Comparison of ENCODE assay signal across 10 cellular contexts in the genomic region with DNA sequence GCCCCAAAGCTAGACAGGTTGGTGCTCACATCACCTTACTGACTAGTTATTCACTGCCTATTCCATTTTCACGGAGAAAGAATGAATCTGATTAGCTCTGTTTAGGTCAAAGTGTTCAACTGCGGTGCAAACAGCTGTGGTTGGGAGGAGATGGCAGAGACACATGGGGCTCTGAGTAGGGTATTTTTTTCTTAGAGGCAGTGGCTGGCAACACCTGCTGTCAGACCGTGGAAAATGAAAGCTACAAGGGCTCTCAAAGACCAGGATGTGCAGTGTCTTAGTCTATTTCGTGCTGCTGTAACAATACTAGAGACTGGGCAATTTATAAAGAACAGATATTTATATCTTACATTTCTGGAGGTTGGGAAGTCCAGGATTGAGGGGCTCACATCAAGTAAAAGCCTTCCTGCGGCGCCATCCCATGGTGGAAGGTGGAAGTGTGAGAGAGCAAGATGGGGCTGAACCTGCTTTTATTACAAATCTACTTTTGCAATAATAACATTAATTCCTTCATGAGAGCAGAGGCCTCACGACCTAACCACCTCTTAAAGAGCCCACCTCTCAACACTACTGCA. TPM values are rescaled to one million over a fixed set of nuclear protein-coding genes. Genes with fewer than 3 reads are reported as not detected.
DNase-seq lines count a peak whose midpoint lies in the region; ATAC-seq, FAIRE-seq and TF ChIP-seq lines count a peak whose summit lies in the region.
"Had no signal": no experiment of that assay in that cellular context is flagged by ENCODE, and none has a peak within 500 bp of the region (broad histone marks: within the 10 kb centered on the region; RNA-seq: fewer than 3 reads in every experiment).

No MANE protein-coding gene starts in this region.

- peak; percentile 29 for TF ChIP-seq CTCF in retinal pigment epithelial cell (conservative IDR thresholded peaks at IDR 0.05; ENCODE audit: low read depth, low read length)

- peak; percentile 66 for ATAC-seq in HG02763 (IDR thresholded peaks at IDR 0.05; ENCODE audit: unreplicated experiment)
- ATAC-seq in stimulated activated naive B cell treated with anti-CD40 and anti-IgM and Interleukin-4, amounts not matched to agents 10 μg/mL and 1 μg/mL and 100 μg/mL, for 72 hours (replicated peaks): no peak
- no peak for ATAC-seq in HG03460 (IDR thresholded peaks at IDR 0.05; ENCODE audit: unreplicated experiment)

- POLR2A ChIA-PET in activated CD4-positive, alpha-beta memory T cell treated with anti-CD3 and anti-CD28 coated beads, Interleukin-2, amount 10 ng/mL, durations not matched to agents 7 days and 5 days (lab: Charles Lee): interaction anchor here (1.1 to 2.3 kb wide), 2 partner anchors 14 to 117 kb away, joined by 4 to 8 read pairs; no protein-coding TSS in a partner anchor

- H3K9me3 Mint-ChIP-seq in activated naive CD4-positive, alpha-beta T cell treated with anti-CD3 and anti-CD28 coated beads for 36 hours: no peaks in the 10 kb centered on the region
- H3K9me3 Mint-ChIP-seq in activated CD4-positive, alpha-beta memory T cell treated with anti-CD3 and anti-CD28 coated beads, Interleukin-2, amount 10 ng/mL, durations not matched to agents 7 days and 5 days: no peaks in the 10 kb centered on the region
- no peaks in the 10 kb centered on the region for H3K9me3 Mint-ChIP-seq in stimulated activated naive B cell treated with anti-CD40 and anti-IgM and Interleukin-4, amounts not matched to agents 10 μg/mL and 1 μg/mL and 100 μg/mL, for 72 hours

- no peak overlapping the region for H3K4me3 ChIP-seq in retinal pigment epithelial cell (ENCODE audit: low read length)
- H3K4me3 ChIP-seq: smooth muscle cell had no signal

- H3K27ac Mint-ChIP-seq in activated naive CD4-positive, alpha-beta T cell treated with anti-CD3 and anti-CD28 coated beads for 36 hours: no peak overlapping the region
- no peak overlapping the region for H3K27ac Mint-ChIP-seq in activated CD4-positive, alpha-beta memory T cell treated with anti-CD3 and anti-CD28 coated beads, Interleukin-2, amount 10 ng/mL, durations not matched to agents 7 days and 5 days
- H3K27ac Mint-ChIP-seq in stimulated activated naive B cell treated with anti-CD40 and anti-IgM and Interleukin-4, amounts not matched to agents 10 μg/mL and 1 μg/mL and 100 μg/mL, for 72 hours: no peak overlapping the region

- no peaks in the 10 kb centered on the region for H3K27me3 Mint-ChIP-seq in activated naive CD4-positive, alpha-beta T cell treated with anti-CD3 and anti-CD28 coated beads for 36 hours (ENCODE audit: low read depth)
- H3K27me3 Mint-ChIP-seq in activated CD4-positive, alpha-beta memory T cell treated with anti-CD3 and anti-CD28 coated beads, Interleukin-2, amount 10 ng/mL, durations not matched to agents 7 days and 5 days: no peaks in the 10 kb centered on the region
- H3K27me3 Mint-ChIP-seq in stimulated activated naive B cell treated with anti-CD40 and anti-IgM and Interleukin-4, amounts not matched to agents 10 μg/mL and 1 μg/mL and 100 μg/mL, for 72 hours: no peaks in the 10 kb centered on the region

- FAIRE-seq in frontal cortex (lab: Jason Lieb, UNC): no peak

- no peak overlapping the region for H3K4me3 Mint-ChIP-seq in activated naive CD4-positive, alpha-beta T cell treated with anti-CD3 and anti-CD28 coated beads for 36 hours
- no peak overlapping the region for H3K4me3 Mint-ChIP-seq in activated CD4-positive, alpha-beta memory T cell treated with anti-CD3 and anti-CD28 coated beads, Interleukin-2, amount 10 ng/mL, durations not matched to agents 7 days and 5 days
- no peak overlapping the region for H3K4me3 Mint-ChIP-seq in stimulated activated naive B cell treated with anti-CD40 and anti-IgM and Interleukin-4, amounts not matched to agents 10 μg/mL and 1 μg/mL and 100 μg/mL, for 72 hours

- H3K4me1 Mint-ChIP-seq in activated naive CD4-positive, alpha-beta T cell treated with anti-CD3 and anti-CD28 coated beads for 36 hours (ENCODE audit: low read depth): no peaks in the 10 kb centered on the region
- peaks cover 11% of the 10 kb centered on the region for H3K4me1 Mint-ChIP-seq in activated CD4-positive, alpha-beta memory T cell treated with anti-CD3 and anti-CD28 coated beads, Interleukin-2, amount 10 ng/mL, durations not matched to agents 7 days and 5 days
- peaks cover 0 to 2% of the 10 kb centered on the region in 2 donors for H3K4me1 Mint-ChIP-seq in stimulated activated naive B cell treated with anti-CD40 and anti-IgM and Interleukin-4, amounts not matched to agents 10 μg/mL and 1 μg/mL and 100 μg/mL, for 72 hours

- peak; percentile 48 for DNase-seq in activated naive CD4-positive, alpha-beta T cell treated with anti-CD3 and anti-CD28 coated beads for 36 hours
- no peak for DNase-seq in activated naive CD4-positive, alpha-beta T cell treated with Interleukin-2 at 50 U/mL for 16 hours
- DNase-seq in activated CD4-positive, alpha-beta memory T cell treated with anti-CD3 and anti-CD28 coated beads, Interleukin-2, amount 10 ng/mL, durations not matched to agents 7 days and 5 days: peak; percentile 20
- DNase-seq in retinal pigment epithelial cell (ENCODE audit: low read depth) (no peak), frontal cortex (ENCODE audit: low spot score in 2 of 2) (no peak)
- DNase-seq in stimulated activated naive B cell treated with anti-CD40 and anti-IgM and Interleukin-4, amounts not matched to agents 10 μg/mL and 1 μg/mL and 100 μg/mL, for 72 hours: no peak

- no peaks in the 10 kb centered on the region for H3K36me3 Mint-ChIP-seq in activated naive CD4-positive, alpha-beta T cell treated with anti-CD3 and anti-CD28 coated beads for 36 hours (ENCODE audit: low read depth)
- H3K36me3 Mint-ChIP-seq in activated CD4-positive, alpha-beta memory T cell treated with anti-CD3 and anti-CD28 coated beads, Interleukin-2, amount 10 ng/mL, durations not matched to agents 7 days and 5 days (ENCODE audit: low read depth): no peaks in the 10 kb centered on the region
- no peaks in the 10 kb centered on the region for H3K36me3 Mint-ChIP-seq in stimulated activated naive B cell treated with anti-CD40 and anti-IgM and Interleukin-4, amounts not matched to agents 10 μg/mL and 1 μg/mL and 100 μg/mL, for 72 hours

- CTCF ChIA-PET in activated naive CD4-positive, alpha-beta T cell treated with anti-CD3 and anti-CD28 coated beads for 36 hours (lab: Charles Lee): interaction anchor here (0.6 to 1.3 kb wide), 4 partner anchors 26 to 185 kb away, joined by 3 to 7 read pairs (median 3); no protein-coding TSS in a partner anchor
- CTCF ChIA-PET in activated CD4-positive, alpha-beta memory T cell treated with anti-CD3 and anti-CD28 coated beads, Interleukin-2, amount 10 ng/mL, durations not matched to agents 7 days and 5 days (lab: Charles Lee): interaction anchor here (0.6 to 1.9 kb wide), 6 partner anchors 13 to 251 kb away, joined by 3 to 6 read pairs (median 3); no protein-coding TSS in a partner anchor

- intact Hi-C loops in activated naive CD4-positive, alpha-beta T cell treated with anti-CD3 and anti-CD28 coated beads for 36 hours (cut with micrococcal nuclease): no loop called here

RNA-seq across cellular contexts. Expression of a gene that starts 10.6 kb away (rescaled TPM):
- total RNA-seq in activated naive CD4-positive, alpha-beta T cell treated with anti-CD3 and anti-CD28 coated beads for 36 hours: not detected
- not detected for total RNA-seq in activated CD4-positive, alpha-beta memory T cell treated with anti-CD3 and anti-CD28 coated beads, Interleukin-2, amount 10 ng/mL, durations not matched to agents 7 days and 5 days
- total RNA-seq in frontal cortex: not detected
- total RNA-seq: smooth muscle cell, temporal lobe had no signal

Comparison
In these comparisons a context has a peak if more than half of its experiments do, and no peak if none do; other contexts are left out.
1. DNase-seq: peak in activated naive CD4-positive, alpha-beta T cell treated with anti-CD3 and anti-CD28 coated beads for 36 hours (single experiment) and activated CD4-positive, alpha-beta memory T cell treated with anti-CD3 and anti-CD28 coated beads, Interleukin-2, amount 10 ng/mL, durations not matched to agents 7 days and 5 days (single experiment); none in activated naive CD4-positive, alpha-beta T cell treated with Interleukin-2 at 50 U/mL for 16 hours (single experiment), retinal pigment epithelial cell (single experiment), frontal cortex (0 of 2) and stimulated activated naive B cell treated with anti-CD40 and anti-IgM and Interleukin-4, amounts not matched to agents 10 μg/mL and 1 μg/mL and 100 μg/mL, for 72 hours (single experiment).